In genomic region chr10:98088186-98088971, GRCh38 we compare ENCODE assay signal across 15 cellular contexts. TPM values are rescaled to one million over a fixed set of nuclear protein-coding genes. Genes with fewer than 3 reads are reported as not detected.
DNase-seq lines count a peak whose midpoint lies in the region; ATAC-seq and TF ChIP-seq lines count a peak whose summit lies in the region.
"Had no signal": no experiment of that assay in that cellular context is flagged by ENCODE, and none has a peak within 500 bp of the region (broad histone marks: within the 10 kb centered on the region; RNA-seq: fewer than 3 reads in every experiment).

No MANE protein-coding gene starts in this region.

- no peaks in the 10 kb centered on the region for H3K9me3 Mint-ChIP-seq in activated T-helper 17 cell treated with anti-CD3 and anti-CD28 coated beads, Interleukin-2, amount 50 U/mL, for 72 hours

- ATAC-seq in HG03469 (IDR thresholded peaks at IDR 0.05; ENCODE audit: unreplicated experiment) (no peak), GM18519 (IDR thresholded peaks at IDR 0.05; ENCODE audit: low FRiP score, unreplicated experiment) (no peak)
- no peak for ATAC-seq in activated T-helper 17 cell treated with anti-CD3 and anti-CD28 coated beads, Interleukin-2, amount 50 U/mL, for 72 hours (replicated peaks)
- ATAC-seq: activated CD8-positive, alpha-beta T cell treated with anti-CD3 and anti-CD28 coated beads, Interleukin-2, amount 10 ng/mL, durations not matched to agents 7 days and 5 days; left lobe of liver had no signal

- DNase-seq in DMS153 treated with DMSO at 0.1 percent for 48 hours (lab: John Stamatoyannopoulos, UW; ENCODE audit: unreplicated experiment) (peak; percentile 54), M059J (ENCODE audit: low read depth) (peak; percentile 11), cardiac fibroblast (ENCODE audit: low read depth in 2 of 2) (peak; percentile 6 to 55), myocyte (ENCODE audit: low read depth) (peak; percentile 79), activated T-cell treated with anti-CD3 and anti-CD28 coated beads for 4 hours (no peak)
- DNase-seq: activated CD8-positive, alpha-beta T cell treated with anti-CD3 and anti-CD28 coated beads, Interleukin-2, amount 10 ng/mL, durations not matched to agents 7 days and 5 days; effector CD4-positive, alpha-beta T cell; NCI-H187 treated with DMSO at 0.1 percent for 48 hours; transverse colon had no signal

- H3K27ac Mint-ChIP-seq in activated T-helper 17 cell treated with anti-CD3 and anti-CD28 coated beads, Interleukin-2, amount 50 U/mL, for 72 hours: no peak overlapping the region
- H3K27ac Mint-ChIP-seq: activated CD8-positive, alpha-beta T cell treated with anti-CD3 and anti-CD28 coated beads, Interleukin-2, amount 10 ng/mL, durations not matched to agents 7 days and 5 days had no signal

- no peaks in the 10 kb centered on the region for H3K36me3 Mint-ChIP-seq in activated T-helper 17 cell treated with anti-CD3 and anti-CD28 coated beads, Interleukin-2, amount 50 U/mL, for 72 hours (ENCODE audit: low read depth)

- H3K4me1 Mint-ChIP-seq in activated T-helper 17 cell treated with anti-CD3 and anti-CD28 coated beads, Interleukin-2, amount 50 U/mL, for 72 hours: no peaks in the 10 kb centered on the region

- peaks cover 29% of the 10 kb centered on the region for H3K27me3 Mint-ChIP-seq in activated T-helper 17 cell treated with anti-CD3 and anti-CD28 coated beads, Interleukin-2, amount 50 U/mL, for 72 hours

- no peak overlapping the region for H3K4me3 Mint-ChIP-seq in activated T-helper 17 cell treated with anti-CD3 and anti-CD28 coated beads, Interleukin-2, amount 50 U/mL, for 72 hours
- H3K4me3 Mint-ChIP-seq: activated CD8-positive, alpha-beta T cell treated with anti-CD3 and anti-CD28 coated beads, Interleukin-2, amount 10 ng/mL, durations not matched to agents 7 days and 5 days had no signal

- H3K4me3 ChIP-seq in cardiac fibroblast (replicated peaks in 1 of 2; ENCODE audit: low read depth in 2 of 2, low read length in 2 of 2): no peak overlapping the region
- H3K4me3 ChIP-seq: BLaER1, transverse colon had no signal

- TF ChIP-seq CTCF in cardiac fibroblast (IDR thresholded peaks at IDR 0.05; ENCODE audit: low read depth, low read length): no peak

RNA-seq across cellular contexts. Expression of gene R3HCC1L, which starts 46.1 kb away (rescaled TPM):
- total RNA-seq in M059J (2014; rRNA removed; shearing (Covaris generic)): 8.9 and 14.1 TPM in 2 replicates
- 10.8 and 12.2 TPM in 2 replicates for total RNA-seq in myocyte
- polyA plus RNA-seq in myocyte (2012): 5.7 TPM
- 10 to 100 TPM; 21.6 to 23.7 TPM for total RNA-seq in activated T-helper 17 cell treated with anti-CD3 and anti-CD28 coated beads, Interleukin-2, amount 50 U/mL, for 72 hours

RNA-seq across cellular contexts. Expression of gene CRTAC1, which starts 58.0 kb away (rescaled TPM):
- not detected in 2 replicates for total RNA-seq in M059J (2014; rRNA removed; shearing (Covaris generic))
- total RNA-seq in myocyte: not detected in 2 replicates
- 0.24 TPM for polyA plus RNA-seq in myocyte (2012)
- not detected for total RNA-seq in activated T-helper 17 cell treated with anti-CD3 and anti-CD28 coated beads, Interleukin-2, amount 50 U/mL, for 72 hours
- total RNA-seq: activated CD8-positive, alpha-beta T cell treated with anti-CD3 and anti-CD28 coated beads, Interleukin-2, amount 10 ng/mL, durations not matched to agents 7 days and 5 days; HT1080 had no signal
